Comparison of ENCODE assay signal across 12 cellular contexts in genomic region chr5:14218897-14219573, GRCh38.
A peak's percentile ranks its signal among the peaks of the same experiment; 100 is the strongest.
DNase-seq lines count a peak whose midpoint lies in the region; ATAC-seq, FAIRE-seq and TF ChIP-seq lines count a peak whose summit lies in the region.
"Had no signal": no experiment of that assay in that cellular context is flagged by ENCODE, and none has a peak within 500 bp of the region (broad histone marks: within the 10 kb centered on the region; RNA-seq: fewer than 3 reads in every experiment).

No MANE protein-coding gene starts in this region.

- no peak for TF ChIP-seq CTCF in A549 (IDR thresholded peaks at IDR 0.05)
- no peak for TF ChIP-seq CTCF in Peyer's patch (IDR thresholded peaks at IDR 0.05)
- no peak for TF ChIP-seq CTCF in fibroblast of villous mesenchyme (IDR thresholded peaks at IDR 0.05; ENCODE audit: insufficient read depth, low read depth, low read length)
- no peak for TF ChIP-seq CTCF in nephron (IDR thresholded peaks at IDR 0.05; ENCODE audit: unreplicated experiment in 3 of 3)

- WGBS in A549 (ENCODE audit: missing lambda C conversion rate): 75% methylated on average over 10 of the region's 10 CpGs
- no CpG with 5 or more reads among the region's 10 CpGs for WGBS in neuronal stem cell (ENCODE audit: extremely low coverage in 2 of 2, insufficient read length in 2 of 2, insufficient replicate concordance in 1 of 2), 2 donors

- H3K27me3 ChIP-seq in Peyer's patch (no peaks in the 10 kb centered on the region), neuronal stem cell (ENCODE audit: control insufficient read depth in 3 of 3, insufficient read depth in 3 of 3, low read depth in 1 of 3, low read length in 3 of 3) (no peaks in the 10 kb centered on the region)

- H4K91ac ChIP-seq in neuronal stem cell (ENCODE audit: low read depth, low read length, poor library complexity): no peak overlapping the region

- ATAC-seq in A549: peak; percentile 28 to 40; a peak in 5 of 6 replicates
- ATAC-seq in GM21529 (IDR thresholded peaks at IDR 0.05; ENCODE audit: unreplicated experiment): no peak
- ATAC-seq in activated naive CD4-positive, alpha-beta T cell treated with anti-CD3 and anti-CD28 coated beads, Interleukin-2, amount 50 U/mL, for 72 hours: no peak
- ATAC-seq in stimulated activated effector memory CD8-positive, alpha-beta T cell treated with anti-CD3 and anti-CD28 coated beads, Interleukin-12 subunit alpha, Interleukin-12 subunit beta, amount 100 ng/mL, for 72 hours: no peak

- H3K4me1 ChIP-seq in A549: peaks cover 59% of the 10 kb centered on the region
- peaks cover 0 to 61% (median 11%) of the 10 kb centered on the region in 4 donors for H3K4me1 ChIP-seq in Peyer's patch
- H3K4me1 ChIP-seq in neuronal stem cell (ENCODE audit: control insufficient read depth in 2 of 2, insufficient read depth in 1 of 2, low read depth in 1 of 2, low read length in 2 of 2): peaks cover 6 to 19% of the 10 kb centered on the region in 2 donors

- H3K9me3 ChIP-seq in A549 (no peaks in the 10 kb centered on the region), Peyer's patch (no peaks in the 10 kb centered on the region), neuronal stem cell (replicated peaks in 1 of 2; ENCODE audit: control insufficient read depth in 2 of 2, insufficient read depth in 1 of 2, low read depth in 1 of 2, low read length in 2 of 2) (no peaks in the 10 kb centered on the region)

- no peak for DNase-seq in A549 (ENCODE audit: low read depth in 1 of 2, low spot score in 1 of 2)
- DNase-seq in Peyer's patch: no peak
- peak; percentile 38 for DNase-seq in fibroblast of villous mesenchyme (ENCODE audit: low read depth)
- no peak for DNase-seq in activated naive CD4-positive, alpha-beta T cell treated with anti-CD3 and anti-CD28 coated beads, Interleukin-2, amount 50 U/mL, for 72 hours (ENCODE audit: low spot score in 2 of 2)
- no peak for DNase-seq in stimulated activated effector memory CD8-positive, alpha-beta T cell treated with anti-CD3 and anti-CD28 coated beads, Interleukin-12 subunit alpha, Interleukin-12 subunit beta, amount 100 ng/mL, for 72 hours (ENCODE audit: low spot score in 2 of 2)
- DNase-seq in neuronal stem cell (ENCODE audit: low spot score): no peak
- DNase-seq: activated naive CD4-positive, alpha-beta T cell treated with Interleukin-2 at 50 U/mL for 16 hours; NCI-H1105 had no signal

- POLR2A ChIA-PET in A549 (lab: Yijun Ruan, JAX): no interaction called here

- no peak overlapping the region for H3K4ac ChIP-seq in neuronal stem cell (ENCODE audit: low read length)

- H3K18ac ChIP-seq in neuronal stem cell (ENCODE audit: low read length): no peak overlapping the region

- H3K27ac ChIP-seq in A549 (peak overlapping the region; percentile 12 to 71; a peak in 3 of 6 replicates), Peyer's patch (peak overlapping the region in 3 of 4 donors; percentile 57 to 62 (median 59)), neuronal stem cell (replicated peaks; ENCODE audit: low read length) (no peak overlapping the region)

- TF ChIP-seq POLR2A in A549 (IDR thresholded peaks at IDR 0.05; ENCODE audit: low read length) (no peak), Peyer's patch (IDR thresholded peaks at IDR 0.05) (no peak)

- H2BK12ac ChIP-seq in neuronal stem cell (ENCODE audit: low read length): no peak overlapping the region

- no peaks in the 10 kb centered on the region for H3K36me3 Mint-ChIP-seq in nephron (ENCODE audit: low read depth)
- no peaks in the 10 kb centered on the region for H3K36me3 Mint-ChIP-seq in activated naive CD4-positive, alpha-beta T cell treated with anti-CD3 and anti-CD28 coated beads, Interleukin-2, amount 50 U/mL, for 72 hours
- no peaks in the 10 kb centered on the region for H3K36me3 Mint-ChIP-seq in stimulated activated effector memory CD8-positive, alpha-beta T cell treated with anti-CD3 and anti-CD28 coated beads, Interleukin-12 subunit alpha, Interleukin-12 subunit beta, amount 100 ng/mL, for 72 hours

- H3K27me3 Mint-ChIP-seq in nephron (ENCODE audit: low read depth): no peaks in the 10 kb centered on the region

- H3K4me3 ChIP-seq in A549: no peak overlapping the region
- H3K4me3 ChIP-seq in Peyer's patch: no peak overlapping the region
- H3K4me3 ChIP-seq in fibroblast of villous mesenchyme (ENCODE audit: low read depth, low read length): no peak overlapping the region
- no peak overlapping the region for H3K4me3 ChIP-seq in neuronal stem cell (ENCODE audit: low read length in 2 of 2)

- H3K9me3 Mint-ChIP-seq in nephron: no peaks in the 10 kb centered on the region
- no peaks in the 10 kb centered on the region for H3K9me3 Mint-ChIP-seq in activated naive CD4-positive, alpha-beta T cell treated with anti-CD3 and anti-CD28 coated beads, Interleukin-2, amount 50 U/mL, for 72 hours
- peaks cover 3% of the 10 kb centered on the region for H3K9me3 Mint-ChIP-seq in stimulated activated effector memory CD8-positive, alpha-beta T cell treated with anti-CD3 and anti-CD28 coated beads, Interleukin-12 subunit alpha, Interleukin-12 subunit beta, amount 100 ng/mL, for 72 hours

- no peak for TF ChIP-seq EP300 in A549 (IDR thresholded peaks at IDR 0.05)

- CTCF ChIA-PET in A549 (lab: Yijun Ruan, JAX): no interaction called here

- no peak overlapping the region for H2AFZ ChIP-seq in neuronal stem cell (ENCODE audit: low read length)

- H3K4me2 ChIP-seq in A549: peak overlapping the region; percentile 54
- no peak overlapping the region for H3K4me2 ChIP-seq in neuronal stem cell (ENCODE audit: insufficient read depth, low read length, poor library complexity, severe bottlenecking)

- H3K4me3 Mint-ChIP-seq in nephron: peak overlapping the region in 1 of 3 experiments; percentile 0
- no peak overlapping the region for H3K4me3 Mint-ChIP-seq in stimulated activated effector memory CD8-positive, alpha-beta T cell treated with anti-CD3 and anti-CD28 coated beads, Interleukin-12 subunit alpha, Interleukin-12 subunit beta, amount 100 ng/mL, for 72 hours

- peaks cover 79% of the 10 kb centered on the region for H3K4me1 Mint-ChIP-seq in nephron
- peaks cover 11% of the 10 kb centered on the region for H3K4me1 Mint-ChIP-seq in stimulated activated effector memory CD8-positive, alpha-beta T cell treated with anti-CD3 and anti-CD28 coated beads, Interleukin-12 subunit alpha, Interleukin-12 subunit beta, amount 100 ng/mL, for 72 hours

- FAIRE-seq in A549 (lab: Jason Lieb, UNC): no peak
- FAIRE-seq: endothelial cell of umbilical vein, islet of Langerhans had no signal

- no peaks in the 10 kb centered on the region for H3K36me3 ChIP-seq in Peyer's patch
- H3K36me3 ChIP-seq in neuronal stem cell (replicated peaks in 1 of 2; ENCODE audit: control insufficient read depth in 2 of 2, insufficient read depth in 2 of 2, low read length in 2 of 2): peaks cover 0 to 4% of the 10 kb centered on the region in 2 donors

- H2BK15ac ChIP-seq in neuronal stem cell (ENCODE audit: low read length): no peak overlapping the region

- H2AK5ac ChIP-seq in neuronal stem cell (ENCODE audit: low read depth, low read length): no peak overlapping the region

- H2BK5ac ChIP-seq in neuronal stem cell (ENCODE audit: low read length): no peak overlapping the region

- no peak overlapping the region for H4K8ac ChIP-seq in neuronal stem cell (ENCODE audit: low read depth, low read length)

- H3K23ac ChIP-seq in neuronal stem cell (ENCODE audit: low read depth, low read length, poor library complexity): no peak overlapping the region

- no peak overlapping the region for H3K14ac ChIP-seq in neuronal stem cell (ENCODE audit: low read length)

- H3K27ac Mint-ChIP-seq in nephron: peak overlapping the region; percentile 12 to 82 (median 37)
- no peak overlapping the region for H3K27ac Mint-ChIP-seq in activated naive CD4-positive, alpha-beta T cell treated with anti-CD3 and anti-CD28 coated beads, Interleukin-2, amount 50 U/mL, for 72 hours
- no peak overlapping the region for H3K27ac Mint-ChIP-seq in stimulated activated effector memory CD8-positive, alpha-beta T cell treated with anti-CD3 and anti-CD28 coated beads, Interleukin-12 subunit alpha, Interleukin-12 subunit beta, amount 100 ng/mL, for 72 hours

- H3K79me1 ChIP-seq in neuronal stem cell (ENCODE audit: low read depth, low read length): no peaks in the 10 kb centered on the region

- no peak for TF ChIP-seq RAD21 in A549 (conservative IDR thresholded peaks at IDR 0.05 in 1 of 2, IDR thresholded peaks at IDR 0.05 in 1 of 2)

- no peak overlapping the region for H3K9ac ChIP-seq in neuronal stem cell (ENCODE audit: low read depth, low read length, poor library complexity)

- H2BK120ac ChIP-seq in neuronal stem cell (ENCODE audit: low read depth, low read length): no peak overlapping the region

TF ChIP-seq in A549, 52 proteins besides CTCF, POLR2A, EP300 and RAD21 (continues in another document):
- TF ChIP-seq SMC3 (IDR thresholded peaks at IDR 0.05) (no peak), TFCP2L1 (CRISPR knock-in tag; IDR thresholded peaks at IDR 0.05) (no peak), ZFP36 (IDR thresholded peaks at IDR 0.05; ENCODE audit: borderline replicate concordance, partially characterized antibody) (no peak), CHD2 (IDR thresholded peaks at IDR 0.05; ENCODE audit: low read length, partially characterized antibody) (no peak), ZNF302 (CRISPR knock-in tag; IDR thresholded peaks at IDR 0.05) (no peak), KDM5A (IDR thresholded peaks at IDR 0.05) (no peak), RCOR1 (IDR thresholded peaks at IDR 0.05; ENCODE audit: low read depth, low read length) (no peak), GATA3 (IDR thresholded peaks at IDR 0.05; ENCODE audit: borderline replicate concordance) (no peak), HOXA7 (CRISPR knock-in tag; IDR thresholded peaks at IDR 0.05) (no peak), RFX5 (IDR thresholded peaks at IDR 0.05) (no peak), FOSL2 (IDR thresholded peaks at IDR 0.05) (no peak), FOSL2 (CRISPR knock-in tag; IDR thresholded peaks at IDR 0.05) (no peak), FOSB (CRISPR knock-in tag; IDR thresholded peaks at IDR 0.05) (no peak), CBX8 (IDR thresholded peaks at IDR 0.05) (no peak)
- TF ChIP-seq, protein P1, sequence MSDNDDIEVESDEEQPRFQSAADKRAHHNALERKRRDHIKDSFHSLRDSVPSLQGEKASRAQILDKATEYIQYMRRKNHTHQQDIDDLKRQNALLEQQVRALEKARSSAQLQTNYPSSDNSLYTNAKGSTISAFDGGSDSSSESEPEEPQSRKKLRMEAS (IDR thresholded peaks at IDR 0.05): no peak
- TF ChIP-seq, protein P2, sequence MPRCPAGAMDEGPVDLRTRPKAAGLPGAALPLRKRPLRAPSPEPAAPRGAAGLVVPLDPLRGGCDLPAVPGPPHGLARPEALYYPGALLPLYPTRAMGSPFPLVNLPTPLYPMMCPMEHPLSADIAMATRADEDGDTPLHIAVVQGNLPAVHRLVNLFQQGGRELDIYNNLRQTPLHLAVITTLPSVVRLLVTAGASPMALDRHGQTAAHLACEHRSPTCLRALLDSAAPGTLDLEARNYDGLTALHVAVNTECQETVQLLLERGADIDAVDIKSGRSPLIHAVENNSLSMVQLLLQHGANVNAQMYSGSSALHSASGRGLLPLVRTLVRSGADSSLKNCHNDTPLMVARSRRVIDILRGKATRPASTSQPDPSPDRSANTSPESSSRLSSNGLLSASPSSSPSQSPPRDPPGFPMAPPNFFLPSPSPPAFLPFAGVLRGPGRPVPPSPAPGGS (IDR thresholded peaks at IDR 0.05): no peak

Comparison
In these comparisons a context has a peak if more than half of its experiments do, and no peak if none do; other contexts are left out.
1. ATAC-seq: peak in A549 (2 of 2); none in GM21529 (single experiment), activated naive CD4-positive, alpha-beta T cell treated with anti-CD3 and anti-CD28 coated beads, Interleukin-2, amount 50 U/mL, for 72 hours (0 of 2) and stimulated activated effector memory CD8-positive, alpha-beta T cell treated with anti-CD3 and anti-CD28 coated beads, Interleukin-12 subunit alpha, Interleukin-12 subunit beta, amount 100 ng/mL, for 72 hours (single experiment).
2. H3K27ac Mint-ChIP-seq: peak in nephron (3 of 3); none in activated naive CD4-positive, alpha-beta T cell treated with anti-CD3 and anti-CD28 coated beads, Interleukin-2, amount 50 U/mL, for 72 hours (0 of 2) and stimulated activated effector memory CD8-positive, alpha-beta T cell treated with anti-CD3 and anti-CD28 coated beads, Interleukin-12 subunit alpha, Interleukin-12 subunit beta, amount 100 ng/mL, for 72 hours (single experiment).